ENCODE assay signal across 17 cellular contexts in genomic region chr17:77839324-77840155, GRCh38.
A peak's percentile ranks its signal among the peaks of the same experiment; 100 is the strongest.
DNase-seq lines count a peak whose midpoint lies in the region; ATAC-seq and TF ChIP-seq lines count a peak whose summit lies in the region.
"Had no signal": no experiment of that assay in that cellular context is flagged by ENCODE, and none has a peak within 500 bp of the region (broad histone marks: within the 10 kb centered on the region; RNA-seq: fewer than 3 reads in every experiment).

No MANE protein-coding gene starts in this region.

- H3K9me3 Mint-ChIP-seq in nephron (no peaks in the 10 kb centered on the region), progenitor cell of endocrine pancreas (ENCODE audit: low read depth) (no peaks in the 10 kb centered on the region)
- H3K9me3 Mint-ChIP-seq: H9 had no signal

- H3K36me3 Mint-ChIP-seq in nephron (ENCODE audit: low read depth) (no peaks in the 10 kb centered on the region), progenitor cell of endocrine pancreas (ENCODE audit: insufficient read depth) (no peaks in the 10 kb centered on the region)
- H3K36me3 Mint-ChIP-seq: T-cell had no signal

- H3K27me3 Mint-ChIP-seq in nephron (ENCODE audit: low read depth) (peaks cover 4% of the 10 kb centered on the region), progenitor cell of endocrine pancreas (peaks cover 10% of the 10 kb centered on the region)
- H3K27me3 Mint-ChIP-seq: T-cell had no signal

- peak; percentile 22 for DNase-seq in cardiac septum (ENCODE audit: low spot score)
- no peak for DNase-seq in Right ventricle myocardium inferior (ENCODE audit: missing footprints)
- DNase-seq in fibroblast of pulmonary artery (ENCODE audit: low read depth): peak; percentile 16
- DNase-seq in omental fat pad (ENCODE audit: low spot score): no peak
- no peak for DNase-seq in progenitor cell of endocrine pancreas (ENCODE audit: low spot score, unreplicated experiment)
- DNase-seq: activated CD4-positive, alpha-beta T cell treated with anti-CD3 and anti-CD28 coated beads, Interleukin-2, amount 50 U/mL, for 4 hours; activated naive CD4-positive, alpha-beta T cell treated with Interleukin-2 at 50 U/mL for 16 hours; foreskin melanocyte; H9; NCI-H1694; NCI-H774; SIG-M5; substantia nigra; T-cell had no signal

- TF ChIP-seq CTCF in fibroblast of pulmonary artery (IDR thresholded peaks at IDR 0.05; ENCODE audit: low read length, missing control alignments) (no peak), nephron (IDR thresholded peaks at IDR 0.05; ENCODE audit: unreplicated experiment in 3 of 3) (no peak), omental fat pad (IDR thresholded peaks at IDR 0.05) (no peak), progenitor cell of endocrine pancreas (IDR thresholded peaks at IDR 0.05; ENCODE audit: unreplicated experiment) (no peak)

- H3K4me1 Mint-ChIP-seq in nephron: peaks cover 8% of the 10 kb centered on the region
- peaks cover 11% of the 10 kb centered on the region for H3K4me1 Mint-ChIP-seq in progenitor cell of endocrine pancreas (ENCODE audit: low read depth)

- H3K4me3 Mint-ChIP-seq in nephron (no peak overlapping the region), progenitor cell of endocrine pancreas (ENCODE audit: low read depth) (no peak overlapping the region)
- H3K4me3 Mint-ChIP-seq: H9, T-cell had no signal

- ATAC-seq in Right ventricle myocardium inferior (no peak), GM21528 (IDR thresholded peaks at IDR 0.05; ENCODE audit: low FRiP score, unreplicated experiment) (no peak), omental fat pad (ENCODE audit: low FRiP score) (no peak), GM19328 (IDR thresholded peaks at IDR 0.05; ENCODE audit: unreplicated experiment) (no peak)
- ATAC-seq: T-cell had no signal

- H3K4me3 ChIP-seq in fibroblast of pulmonary artery (replicated peaks; ENCODE audit: low read depth, low read length): no peak overlapping the region

- H3K27ac Mint-ChIP-seq in nephron (peak overlapping the region; percentile 0 to 44 (median 4)), progenitor cell of endocrine pancreas (no peak overlapping the region)

- intact Hi-C loops in cardiac septum (cut with DNase I): loop anchor here (10.0 kb wide), 1 partner anchor 175 kb away; no protein-coding TSS in a partner anchor
- intact Hi-C loops in Right ventricle myocardium inferior (cut with DNase I): no loop called here

Comparison
In these comparisons a context has a peak if more than half of its experiments do, and no peak if none do; other contexts are left out.
1. DNase-seq: peak in cardiac septum (single experiment) and fibroblast of pulmonary artery (single experiment); none in Right ventricle myocardium inferior (single experiment), omental fat pad (single experiment) and progenitor cell of endocrine pancreas (single experiment).